ENCODE assay signal across 1 cellular context in genomic region chr10:124124769-124125161, GRCh38.
A peak's percentile ranks its signal among the peaks of the same experiment; 100 is the strongest.
TF ChIP-seq lines count a peak whose summit lies in the region.

No MANE protein-coding gene starts in this region.

TF ChIP-seq in HEK293, 187 proteins besides CTCF, POLR2A, EP300 and RAD21 (continued from another document):
- TF ChIP-seq ZNF311 (tag by site-specific recombination; IDR thresholded peaks at IDR 0.05; ENCODE audit: borderline replicate concordance) = no peak
- TF ChIP-seq ZFHX2 (tag by site-specific recombination; conservative IDR thresholded peaks at IDR 0.05) = peak; percentile 96
